In genomic region chrX:67114635-67115034, GRCh38 we compare ENCODE assay signal across 1 cellular context.
TF ChIP-seq lines count a peak whose summit lies in the region.

No MANE protein-coding gene starts in this region.

TF ChIP-seq in HEK293, 187 proteins besides CTCF, POLR2A, EP300 and RAD21 (continued from another document):
- TF ChIP-seq ZNF391 (tag by site-specific recombination; IDR thresholded peaks at IDR 0.05; ENCODE audit: borderline replicate concordance, low read depth) (no peak), ZXDB (tag by site-specific recombination; IDR thresholded peaks at IDR 0.05) (peak; percentile 51), MEIS1 (CRISPR knock-in tag; IDR thresholded peaks at IDR 0.05; ENCODE audit: borderline replicate concordance) (no peak), SALL2 (tag by site-specific recombination; IDR thresholded peaks at IDR 0.05; ENCODE audit: borderline replicate concordance) (no peak), ZNF155 (tag by site-specific recombination; IDR thresholded peaks at IDR 0.05) (no peak), ZNF623 (tag by site-specific recombination; IDR thresholded peaks at IDR 0.05) (peak; percentile 47; the same call in 1 of the 2 replicates), ZNF23 (tag by site-specific recombination; IDR thresholded peaks at IDR 0.05; ENCODE audit: borderline replicate concordance) (no peak), ZNF555 (tag by site-specific recombination; conservative IDR thresholded peaks at IDR 0.05) (peak; percentile 81), ZNF266 (tag by site-specific recombination; IDR thresholded peaks at IDR 0.05; ENCODE audit: low read depth) (0 out of 2 replicates have a peak, but pooled peaks have one; percentile 31), ZNF19 (tag by site-specific recombination; IDR thresholded peaks at IDR 0.05; ENCODE audit: low read depth) (no peak), YY2 (tag by site-specific recombination; IDR thresholded peaks at IDR 0.05) (no peak), ZNF433 (tag by site-specific recombination; IDR thresholded peaks at IDR 0.05; ENCODE audit: low read depth) (peak; percentile 46), ZNF214 (tag by site-specific recombination; IDR thresholded peaks at IDR 0.05; ENCODE audit: borderline replicate concordance) (no peak), ZBTB8A (tag by site-specific recombination; IDR thresholded peaks at IDR 0.05) (peak; percentile 35; the same call in 1 of the 2 replicates), ELK4 (IDR thresholded peaks at IDR 0.05; ENCODE audit: borderline replicate concordance, low read depth, low read length) (no peak), REST (tag by site-specific recombination; IDR thresholded peaks at IDR 0.05) (no peak), ZNF501 (tag by site-specific recombination; IDR thresholded peaks at IDR 0.05) (no peak), ZBTB48 (tag by site-specific recombination; IDR thresholded peaks at IDR 0.05) (no peak), ZNF626 (tag by site-specific recombination; IDR thresholded peaks at IDR 0.05) (no peak), ZNF529 (tag by site-specific recombination; IDR thresholded peaks at IDR 0.05; ENCODE audit: insufficient replicate concordance) (peak; percentile 13), ZBTB49 (tag by site-specific recombination; IDR thresholded peaks at IDR 0.05; ENCODE audit: low read depth) (no peak), ZNF211 (tag by site-specific recombination; IDR thresholded peaks at IDR 0.05; ENCODE audit: low read depth) (no peak), ZNF571 (tag by site-specific recombination; IDR thresholded peaks at IDR 0.05) (no peak), ZBTB11 (tag by site-specific recombination; conservative IDR thresholded peaks at IDR 0.05; ENCODE audit: low read depth) (peak; percentile 62), ZNF416 (tag by site-specific recombination; IDR thresholded peaks at IDR 0.05) (no peak), HIC1 (tag by site-specific recombination; IDR thresholded peaks at IDR 0.05) (no peak), BCL11A (tag by site-specific recombination; IDR thresholded peaks at IDR 0.05; ENCODE audit: low read depth) (no peak), GLIS2 (tag by site-specific recombination; IDR thresholded peaks at IDR 0.05) (no peak)
